10 cellular contexts compared by ENCODE assay signal in the genomic region with DNA sequence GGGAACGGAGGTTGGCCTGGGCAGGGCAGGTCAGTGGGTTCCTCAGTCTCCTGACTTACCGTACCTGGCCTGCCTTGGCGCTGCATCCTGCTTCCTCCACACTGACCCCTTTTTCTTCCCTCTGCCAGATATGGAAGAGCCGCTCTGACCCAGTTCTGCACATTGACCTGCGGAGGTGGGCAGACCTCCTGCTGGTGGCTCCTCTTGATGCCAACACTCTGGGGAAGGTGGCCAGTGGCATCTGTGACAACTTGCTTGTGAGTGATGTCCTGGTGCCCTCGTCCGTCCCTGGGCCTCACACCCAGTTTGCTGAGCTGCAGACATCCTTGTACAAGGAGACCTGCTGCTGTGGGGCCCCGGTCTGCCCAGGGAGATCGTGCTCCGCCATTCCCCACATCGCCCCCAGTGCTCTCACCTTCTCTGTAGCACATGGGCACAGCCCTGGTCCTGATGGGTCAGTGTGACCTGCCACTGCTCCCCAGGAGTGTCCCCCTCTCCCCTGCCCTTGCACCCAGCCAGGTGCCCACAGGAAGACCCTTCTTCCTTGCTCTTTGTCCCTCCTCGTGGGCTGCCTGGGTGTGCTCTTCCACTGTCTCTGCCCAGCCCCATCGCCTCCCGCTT. TPM values are rescaled to one million over a fixed set of nuclear protein-coding genes. Genes with fewer than 3 reads are reported as not detected.
A peak's percentile ranks its signal among the peaks of the same experiment; 100 is the strongest.
DNase-seq lines count a peak whose midpoint lies in the region; ATAC-seq and TF ChIP-seq lines count a peak whose summit lies in the region.
"Had no signal": no experiment of that assay in that cellular context is flagged by ENCODE, and none has a peak within 500 bp of the region (broad histone marks: within the 10 kb centered on the region; RNA-seq: fewer than 3 reads in every experiment).

No MANE protein-coding gene starts in this region.

- no peak for TF ChIP-seq EP300 in upper lobe of left lung (IDR thresholded peaks at IDR 0.05)

- H3K4me1 ChIP-seq in heart right ventricle (peaks cover 52 to 92% (median 76%) of the 10 kb centered on the region in 9 donors), upper lobe of left lung (peaks cover 74 to 80% (median 77%) of the 10 kb centered on the region in 4 donors)
- H3K4me1 ChIP-seq: HAP-1 had no signal

- peaks cover 0 to 15% (median 0%) of the 10 kb centered on the region in 9 donors for H3K36me3 ChIP-seq in heart right ventricle
- H3K36me3 ChIP-seq in upper lobe of left lung, result peaks cover 0 to 5% (median 0%) of the 10 kb centered on the region in 4 donors

- H3K4me3 Mint-ChIP-seq in nephron, result no peak overlapping the region
- H3K4me3 Mint-ChIP-seq: activated naive CD8-positive, alpha-beta T cell had no signal

- DNase-seq in heart right ventricle (no peak), cardiac septum (ENCODE audit: low spot score) (no peak), coronary artery (ENCODE audit: low spot score) (no peak), upper lobe of left lung (no peak), 8988T (no peak), UCSD-AML1 (lab: John Stamatoyannopoulos, UW; ENCODE audit: unreplicated experiment) (no peak)

- H3K36me3 Mint-ChIP-seq in nephron (ENCODE audit: low read depth), result peaks cover 18% of the 10 kb centered on the region

- peak overlapping the region; percentile 82 to 98 (median 92) for H3K27ac ChIP-seq in heart right ventricle
- H3K27ac ChIP-seq in coronary artery, result peak overlapping the region; percentile 84 to 96
- H3K27ac ChIP-seq in upper lobe of left lung, result peak overlapping the region; percentile 92 to 95 (median 93)

- no peaks in the 10 kb centered on the region for H3K9me3 Mint-ChIP-seq in nephron

- H3K27me3 ChIP-seq in heart right ventricle (no peaks in the 10 kb centered on the region), upper lobe of left lung (no peaks in the 10 kb centered on the region)

- no peaks in the 10 kb centered on the region for H3K9me3 ChIP-seq in heart right ventricle
- H3K9me3 ChIP-seq in upper lobe of left lung, result no peaks in the 10 kb centered on the region
- H3K9me3 ChIP-seq: HAP-1 had no signal

- H3K4me3 ChIP-seq in heart right ventricle (peak overlapping the region in 4 of 10 donors; percentile 12 to 32 (median 27)), coronary artery (peak overlapping the region; percentile 28), upper lobe of left lung (peak overlapping the region in 2 of 4 donors; percentile 15 to 20)
- H3K4me3 ChIP-seq: HAP-1 had no signal

- 72 to 73% methylated on average over 14 of the region's 14 CpGs for WGBS in heart right ventricle, 2 donors
- whole genome bisulfite sequencing in upper lobe of left lung, 2 donors, result 81 to 85% methylated on average over 7 to 13 of the region's 14 CpGs

- TF ChIP-seq CTCF in heart right ventricle (IDR thresholded peaks at IDR 0.05), result no peak
- TF ChIP-seq CTCF in coronary artery (IDR thresholded peaks at IDR 0.05), result no peak
- TF ChIP-seq CTCF in nephron (IDR thresholded peaks at IDR 0.05; ENCODE audit: unreplicated experiment in 3 of 3), result no peak
- no peak for TF ChIP-seq CTCF in upper lobe of left lung (IDR thresholded peaks at IDR 0.05)

- H3K4me1 Mint-ChIP-seq in nephron, result peaks cover 53% of the 10 kb centered on the region

- H3K27ac Mint-ChIP-seq in nephron, result peak overlapping the region; percentile 75 to 96 (median 95)
- H3K27ac Mint-ChIP-seq: activated naive CD8-positive, alpha-beta T cell had no signal

- H3K27me3 Mint-ChIP-seq in nephron (ENCODE audit: low read depth), result peaks cover 7% of the 10 kb centered on the region
- H3K27me3 Mint-ChIP-seq: activated naive CD8-positive, alpha-beta T cell had no signal

- ATAC-seq in heart right ventricle, result no peak
- no peak for ATAC-seq in upper lobe of left lung (ENCODE audit: low FRiP score in 2 of 2)
- ATAC-seq in GM18520 (IDR thresholded peaks at IDR 0.05; ENCODE audit: unreplicated experiment), result no peak

- TF ChIP-seq POLR2A in upper lobe of left lung (IDR thresholded peaks at IDR 0.05), result no peak

- intact Hi-C loops in heart right ventricle (cut with DNase I) (loop anchor here in 2 of 10 donors (2.0 to 5.0 kb wide), 2 partner anchors 46 to 158 kb away; a partner anchor contains a TSS), cardiac septum (cut with DNase I) (no loop called here)

RNA-seq across cellular contexts. Expression of a gene that starts 21.0 kb away (rescaled TPM):
- total RNA-seq in heart right ventricle, result 10 to 100 TPM in 1 of 10 donors, 1 to 10 TPM in 9; 3.6 to 11.0 (median 5.8) TPM
- 10 to 100 TPM in 1 of 2 donors, 1 to 10 TPM in 1; 9.9 to 14.6 TPM for polyA plus RNA-seq in heart right ventricle
- 7.2 TPM for total RNA-seq in cardiac septum
- 10 to 100 TPM in 4 of 6 donors, 1 to 10 TPM in 2; 8.2 to 21.0 (median 12.6) TPM for total RNA-seq in upper lobe of left lung

RNA-seq across cellular contexts. Expression of a gene that starts 49.0 kb away (rescaled TPM):
- total RNA-seq in heart right ventricle, result 1 to 10 TPM in 9 of 10 donors, under 1 TPM in 1; 0.55 to 7.5 (median 3.8) TPM
- 1 to 10 TPM in 1 of 2 donors, under 1 TPM in 1; 0.73 to 5.3 TPM for polyA plus RNA-seq in heart right ventricle
- total RNA-seq in cardiac septum, result 3.6 TPM
- 10 to 100 TPM in 1 of 6 donors, 1 to 10 TPM in 5; 1.0 to 12.3 (median 3.0) TPM for total RNA-seq in upper lobe of left lung
